ENCODE assay signal across 34 cellular contexts in the genomic region with DNA sequence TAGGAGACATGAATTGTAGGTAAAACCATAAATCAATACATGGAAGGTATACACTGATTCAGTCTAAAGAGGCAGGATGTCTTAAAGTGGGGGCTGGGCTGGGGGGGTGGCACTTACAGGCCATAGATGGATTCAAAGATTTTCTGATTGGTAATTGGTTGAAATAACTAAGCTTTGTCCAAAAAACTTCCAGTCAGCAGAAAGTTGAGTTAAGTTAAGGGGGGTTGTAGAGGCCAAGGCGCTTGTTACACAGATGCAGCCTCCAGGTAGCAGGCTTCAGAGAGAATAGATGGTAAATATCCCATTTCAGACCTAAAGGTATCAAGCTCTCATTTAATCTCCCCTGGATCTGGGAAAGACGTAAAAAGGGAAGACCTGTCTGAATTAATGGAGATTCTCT.
DNase-seq lines count a peak whose midpoint lies in the region; ATAC-seq, FAIRE-seq and TF ChIP-seq lines count a peak whose summit lies in the region.
"Had no signal": no experiment of that assay in that cellular context is flagged by ENCODE, and none has a peak within 500 bp of the region (broad histone marks: within the 10 kb centered on the region; RNA-seq: fewer than 3 reads in every experiment).

No MANE protein-coding gene starts in this region.

- H3K79me2 ChIP-seq in HepG2 (ENCODE audit: insufficient read depth, low read length), result no peaks in the 10 kb centered on the region
- H3K79me2 ChIP-seq in mesendoderm (ENCODE audit: control insufficient read depth, insufficient read depth, low read length), result no peaks in the 10 kb centered on the region

- H3K4me1 ChIP-seq in HepG2 (ENCODE audit: insufficient read depth, low read length) (no peaks in the 10 kb centered on the region), right lobe of liver (no peaks in the 10 kb centered on the region), A549 (no peaks in the 10 kb centered on the region), mesendoderm (ENCODE audit: control insufficient read depth, low read depth, low read length) (peaks cover 3% of the 10 kb centered on the region)
- H3K4me1 ChIP-seq: BE2C; BLaER1; BLaER1 treated with 17β-estradiol and CSF1 and Interleukin-3, amounts not matched to agents 10 nM and 100 nM; Caco-2 had no signal

- POLR2A ChIA-PET in HepG2 (lab: Yijun Ruan, JAX), result no interaction called here
- POLR2A ChIA-PET in A549 (lab: Yijun Ruan, JAX), result no interaction called here

- H3K36me3 ChIP-seq in HepG2 (replicated peaks in 1 of 2; ENCODE audit: control insufficient read depth in 1 of 2, insufficient read depth in 2 of 2, low read length in 2 of 2) (no peaks in the 10 kb centered on the region), right lobe of liver (no peaks in the 10 kb centered on the region), mesendoderm (ENCODE audit: control insufficient read depth, insufficient read depth, low read length) (no peaks in the 10 kb centered on the region)
- H3K36me3 ChIP-seq: BE2C; BLaER1; BLaER1 treated with 17β-estradiol and CSF1 and Interleukin-3, amounts not matched to agents 10 nM and 100 nM had no signal

- ATAC-seq in HepG2, result no peak
- ATAC-seq in right lobe of liver, result no peak
- no peak for ATAC-seq in A549
- ATAC-seq: CD8-positive, alpha-beta T cell had no signal

- H3K27me3 ChIP-seq in HepG2 (ENCODE audit: control insufficient read depth in 1 of 2, insufficient read depth in 2 of 2, low read length in 2 of 2) (no peaks in the 10 kb centered on the region), right lobe of liver (no peaks in the 10 kb centered on the region), mesendoderm (ENCODE audit: insufficient read depth, low read length, poor library complexity) (no peaks in the 10 kb centered on the region)
- H3K27me3 ChIP-seq: BE2C; BLaER1; BLaER1 treated with 17β-estradiol and CSF1 and Interleukin-3, amounts not matched to agents 10 nM and 100 nM had no signal

- in situ Hi-C loops in HepG2 (cut with HindIII; ENCODE audit: extremely low pct_ligation_motif_present, low pct_unique_long_range_greater_than_20kb), result no loop called here

- CTCF ChIA-PET in HepG2 (lab: Yijun Ruan, JAX; ENCODE audit: low intra/inter-chr PET ratio, low total read pairs) (no interaction called here), A549 (lab: Yijun Ruan, JAX) (interaction anchor here (0.6 kb wide), 1 partner anchor 313 kb away, joined by 3 read pairs; no protein-coding TSS in a partner anchor)

- H3K4me1 Mint-ChIP-seq in HFFc6 (ENCODE audit: low read depth), result no peaks in the 10 kb centered on the region
- H3K4me1 Mint-ChIP-seq: B cell; CD14-positive monocyte; CD4-positive, alpha-beta memory T cell; CD4-positive, CD25-positive, alpha-beta regulatory T cell; CD8-positive, alpha-beta memory T cell had no signal

- BruUV-seq in HepG2 (replicated peaks; lab: Mats Ljungman, UMichigan), result no TSS peak

- H2BK120ac ChIP-seq in mesendoderm (ENCODE audit: low read depth, low read length), result no peak overlapping the region

- H4K5ac ChIP-seq in mesendoderm (ENCODE audit: low read length), result no peak overlapping the region

- no peak overlapping the region for H3K9ac ChIP-seq in HepG2 (ENCODE audit: insufficient read depth, low read depth, low read length)
- no peak overlapping the region for H3K9ac ChIP-seq in mesendoderm (ENCODE audit: low read length)
- H3K9ac ChIP-seq: BLaER1; BLaER1 treated with 17β-estradiol and CSF1 and Interleukin-3, amounts not matched to agents 10 nM and 100 nM had no signal

- TF ChIP-seq EP300 in HepG2 (IDR thresholded peaks at IDR 0.05; ENCODE audit: low read depth in 2 of 2, low read length in 2 of 2) (no peak), HepG2 (CRISPR knock-in tag; IDR thresholded peaks at IDR 0.05; ENCODE audit: borderline replicate concordance) (no peak), A549 (IDR thresholded peaks at IDR 0.05) (no peak)

- no peak overlapping the region for H3K56ac ChIP-seq in mesendoderm (ENCODE audit: low read length)

- 29% methylated on average over 2 of the region's 2 CpGs for WGBS in HepG2 (ENCODE audit: low lambda C conversion rate)
- WGBS in right lobe of liver (ENCODE audit: insufficient coverage, low coverage, low lambda C conversion rate, missing lambda C conversion rate), result 77% methylated on average over 2 of the region's 2 CpGs
- 32% methylated on average over 2 of the region's 2 CpGs for WGBS in A549 (ENCODE audit: missing lambda C conversion rate)
- WGBS in mesendoderm (ENCODE audit: extremely low coverage, insufficient coverage, low lambda C conversion rate), result no CpG with 5 or more reads among the region's 2 CpGs

- intact Hi-C loops in HepG2 (cut with micrococcal nuclease; ENCODE audit: unreplicated experiment) (no loop called here), right lobe of liver (cut with DNase I) (no loop called here)

- no peak overlapping the region for H3K4ac ChIP-seq in mesendoderm (ENCODE audit: low read depth, low read length)

- H3K4me3 ChIP-seq in HepG2 (replicated peaks in 1 of 3; ENCODE audit: insufficient read depth in 1 of 3, low read depth in 2 of 3, low read length in 3 of 3) (no peak overlapping the region), right lobe of liver (no peak overlapping the region), A549 (no peak overlapping the region), mesendoderm (ENCODE audit: low read length) (no peak overlapping the region)
- H3K4me3 ChIP-seq: BLaER1; BLaER1 treated with 17β-estradiol and CSF1 and Interleukin-3, amounts not matched to agents 10 nM and 100 nM had no signal

- H3K4me2 ChIP-seq in HepG2 (ENCODE audit: low read depth, low read length), result no peak overlapping the region
- no peak overlapping the region for H3K4me2 ChIP-seq in A549
- no peak overlapping the region for H3K4me2 ChIP-seq in mesendoderm (ENCODE audit: low read length)
- H3K4me2 ChIP-seq: BLaER1; BLaER1 treated with 17β-estradiol and CSF1 and Interleukin-3, amounts not matched to agents 10 nM and 100 nM had no signal

- no peaks in the 10 kb centered on the region for H3K36me3 Mint-ChIP-seq in HFFc6 (ENCODE audit: low read depth)
- H3K36me3 Mint-ChIP-seq: CD14-positive monocyte; CD4-positive, alpha-beta memory T cell; CD4-positive, CD25-positive, alpha-beta regulatory T cell; CD8-positive, alpha-beta memory T cell; CD8-positive, alpha-beta T cell had no signal

- TF ChIP-seq POLR2A in HepG2 (IDR thresholded peaks at IDR 0.05; ENCODE audit: insufficient read depth in 1 of 2, low read depth in 2 of 2, low read length in 2 of 2), result no peak
- TF ChIP-seq POLR2A in right lobe of liver (IDR thresholded peaks at IDR 0.05), result no peak
- TF ChIP-seq POLR2A in A549 (IDR thresholded peaks at IDR 0.05; ENCODE audit: low read length), result no peak

- H3K27ac ChIP-seq in HepG2 (ENCODE audit: extremely low read length, insufficient read depth, low read length) (no peak overlapping the region), right lobe of liver (no peak overlapping the region), A549 (no peak overlapping the region), mesendoderm (ENCODE audit: low read depth, low read length) (no peak overlapping the region)
- H3K27ac ChIP-seq: 22Rv1; BLaER1; BLaER1 treated with 17β-estradiol and CSF1 and Interleukin-3, amounts not matched to agents 10 nM and 100 nM; C4-2B had no signal

- H4K20me1 ChIP-seq in HepG2 (ENCODE audit: insufficient read depth, low read length), result no peaks in the 10 kb centered on the region
- H4K20me1 ChIP-seq: BLaER1; BLaER1 treated with 17β-estradiol and CSF1 and Interleukin-3, amounts not matched to agents 10 nM and 100 nM had no signal

- no peaks in the 10 kb centered on the region for H3K79me1 ChIP-seq in mesendoderm (ENCODE audit: low read length)

- H3K23ac ChIP-seq in mesendoderm (ENCODE audit: low read length), result no peak overlapping the region

- TF ChIP-seq CTCF in HepG2 (CRISPR knock-in tag; IDR thresholded peaks at IDR 0.05) (no peak), right lobe of liver (IDR thresholded peaks at IDR 0.05) (no peak), A549 (IDR thresholded peaks at IDR 0.05) (no peak), HFFc6 (IDR thresholded peaks at IDR 0.05) (no peak)

- FAIRE-seq in HepG2 (lab: Jason Lieb, UNC) (no peak), A549 (lab: Jason Lieb, UNC) (no peak)
- FAIRE-seq: A204.1, D721Med had no signal

- peaks cover 75% of the 10 kb centered on the region for H3K9me3 ChIP-seq in HepG2 (ENCODE audit: low read length)
- no peaks in the 10 kb centered on the region for H3K9me3 ChIP-seq in right lobe of liver
- peaks cover 4% of the 10 kb centered on the region; the same call in 1 of the 3 replicates for H3K9me3 ChIP-seq in A549
- H3K9me3 ChIP-seq: BE2C; BLaER1; BLaER1 treated with 17β-estradiol and CSF1 and Interleukin-3, amounts not matched to agents 10 nM and 100 nM; Caco-2 had no signal

- DNase-seq in HepG2 (ENCODE audit: low spot score), result no peak
- no peak for DNase-seq in right lobe of liver
- DNase-seq in A549 (ENCODE audit: low read depth in 1 of 2, low spot score in 1 of 2), result no peak
- no peak for DNase-seq in mesendoderm
- no peak for DNase-seq in HFFc6
- DNase-seq in stimulated activated CD4-positive, alpha-beta T cell treated with anti-CD3 and anti-CD28 coated beads, Interleukin-2, amount 100 ng/mL, for 48 hours, result no peak
- DNase-seq: 8988T; ACHN; AML-193; BE2C; C1 segment of cervical spinal cord; Caco-2; Calu3; CD4-positive, alpha-beta memory T cell; CD4-positive, alpha-beta T cell; CD4-positive, CD25-positive, alpha-beta regulatory T cell; CD8-positive, alpha-beta memory T cell; CD8-positive, alpha-beta T cell; COR-L47; DMS 273 treated with DMSO at 0.1 percent for 48 hours; DMS153; DMS53; DMS79; DMS79 treated with DMSO at 0.1 percent for 48 hours; DND-41; EL had no signal

- TF ChIP-seq RAD21 in HepG2 (CRISPR knock-in tag; IDR thresholded peaks at IDR 0.05) (no peak), A549 (conservative IDR thresholded peaks at IDR 0.05 in 1 of 2, IDR thresholded peaks at IDR 0.05 in 1 of 2) (no peak)

- H3K9me3 Mint-ChIP-seq in HFFc6, result peaks cover 16% of the 10 kb centered on the region; the same call in 1 of the 2 replicates

- no peak overlapping the region for H2AK5ac ChIP-seq in mesendoderm (ENCODE audit: low read length)

- H4K8ac ChIP-seq in mesendoderm (ENCODE audit: low read depth, low read length), result peak overlapping the region; percentile 76

- no peak overlapping the region for H2BK5ac ChIP-seq in mesendoderm (ENCODE audit: low read length)

- H3K4me3 Mint-ChIP-seq in HFFc6, result no peak overlapping the region
- H3K4me3 Mint-ChIP-seq: B cell; CD14-positive monocyte; CD4-positive, alpha-beta memory T cell; CD4-positive, alpha-beta T cell; CD4-positive, CD25-positive, alpha-beta regulatory T cell; CD8-positive, alpha-beta memory T cell; CD8-positive, alpha-beta T cell had no signal

- peak overlapping the region; percentile 84 for H3K18ac ChIP-seq in mesendoderm (ENCODE audit: low read length)

- no peak overlapping the region for H3K27ac Mint-ChIP-seq in HFFc6
- H3K27ac Mint-ChIP-seq: B cell; CD14-positive monocyte; CD4-positive, alpha-beta memory T cell; CD4-positive, alpha-beta T cell; CD4-positive, CD25-positive, alpha-beta regulatory T cell; CD8-positive, alpha-beta T cell had no signal

- no peak overlapping the region for H2AFZ ChIP-seq in HepG2 (ENCODE audit: low read length)

- H2BK15ac ChIP-seq in mesendoderm (replicated peaks; ENCODE audit: low read depth), result no peak overlapping the region

- H3K27me3 Mint-ChIP-seq in HFFc6 (ENCODE audit: insufficient read depth), result no peaks in the 10 kb centered on the region
- H3K27me3 Mint-ChIP-seq: B cell; CD4-positive, alpha-beta memory T cell; CD4-positive, alpha-beta T cell; CD4-positive, CD25-positive, alpha-beta regulatory T cell; CD8-positive, alpha-beta memory T cell had no signal
